1 cellular context compared by ENCODE assay signal in the genomic region with DNA sequence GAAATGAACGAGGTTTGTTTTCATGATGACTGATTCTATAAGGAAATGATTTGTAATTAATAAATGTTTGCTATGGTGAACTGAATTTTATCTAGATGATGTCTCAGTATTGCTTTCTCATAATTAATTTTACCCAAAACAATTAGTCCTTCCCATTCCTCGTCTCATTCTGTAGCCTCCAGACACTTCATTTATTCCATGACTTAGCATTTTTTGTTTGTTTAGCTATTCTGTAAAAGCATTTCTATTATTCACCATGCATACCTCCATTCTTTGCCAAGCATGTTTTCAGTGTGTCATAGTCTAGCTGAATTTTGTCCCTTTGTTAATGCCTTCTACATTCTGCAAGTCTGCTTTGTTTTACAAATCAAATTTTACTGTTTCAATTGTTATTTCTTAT.
TF ChIP-seq lines count a peak whose summit lies in the region.

No MANE protein-coding gene starts in this region.

TF ChIP-seq in HepG2, 621 proteins besides CTCF, POLR2A, EP300 and RAD21 (continued from another document):
- peak; percentile 59 for TF ChIP-seq NFE2L2 (IDR thresholded peaks at IDR 0.05; ENCODE audit: low read length)
- no peak for TF ChIP-seq ZFP37 (CRISPR knock-in tag; IDR thresholded peaks at IDR 0.05; ENCODE audit: borderline replicate concordance)
- peak; percentile 46 for TF ChIP-seq MAFF (IDR thresholded peaks at IDR 0.05; ENCODE audit: low read depth, low read length)
- TF ChIP-seq, protein P1, sequence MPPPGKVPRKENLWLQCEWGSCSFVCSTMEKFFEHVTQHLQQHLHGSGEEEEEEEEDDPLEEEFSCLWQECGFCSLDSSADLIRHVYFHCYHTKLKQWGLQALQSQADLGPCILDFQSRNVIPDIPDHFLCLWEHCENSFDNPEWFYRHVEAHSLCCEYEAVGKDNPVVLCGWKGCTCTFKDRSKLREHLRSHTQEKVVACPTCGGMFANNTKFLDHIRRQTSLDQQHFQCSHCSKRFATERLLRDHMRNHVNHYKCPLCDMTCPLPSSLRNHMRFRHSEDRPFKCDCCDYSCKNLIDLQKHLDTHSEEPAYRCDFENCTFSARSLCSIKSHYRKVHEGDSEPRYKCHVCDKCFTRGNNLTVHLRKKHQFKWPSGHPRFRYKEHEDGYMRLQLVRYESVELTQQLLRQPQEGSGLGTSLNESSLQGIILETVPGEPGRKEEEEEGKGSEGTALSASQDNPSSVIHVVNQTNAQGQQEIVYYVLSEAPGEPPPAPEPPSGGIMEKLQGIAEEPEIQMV (CRISPR knock-in tag; IDR thresholded peaks at IDR 0.05; ENCODE audit: low read depth) = no peak
- TF ChIP-seq, protein P2, sequence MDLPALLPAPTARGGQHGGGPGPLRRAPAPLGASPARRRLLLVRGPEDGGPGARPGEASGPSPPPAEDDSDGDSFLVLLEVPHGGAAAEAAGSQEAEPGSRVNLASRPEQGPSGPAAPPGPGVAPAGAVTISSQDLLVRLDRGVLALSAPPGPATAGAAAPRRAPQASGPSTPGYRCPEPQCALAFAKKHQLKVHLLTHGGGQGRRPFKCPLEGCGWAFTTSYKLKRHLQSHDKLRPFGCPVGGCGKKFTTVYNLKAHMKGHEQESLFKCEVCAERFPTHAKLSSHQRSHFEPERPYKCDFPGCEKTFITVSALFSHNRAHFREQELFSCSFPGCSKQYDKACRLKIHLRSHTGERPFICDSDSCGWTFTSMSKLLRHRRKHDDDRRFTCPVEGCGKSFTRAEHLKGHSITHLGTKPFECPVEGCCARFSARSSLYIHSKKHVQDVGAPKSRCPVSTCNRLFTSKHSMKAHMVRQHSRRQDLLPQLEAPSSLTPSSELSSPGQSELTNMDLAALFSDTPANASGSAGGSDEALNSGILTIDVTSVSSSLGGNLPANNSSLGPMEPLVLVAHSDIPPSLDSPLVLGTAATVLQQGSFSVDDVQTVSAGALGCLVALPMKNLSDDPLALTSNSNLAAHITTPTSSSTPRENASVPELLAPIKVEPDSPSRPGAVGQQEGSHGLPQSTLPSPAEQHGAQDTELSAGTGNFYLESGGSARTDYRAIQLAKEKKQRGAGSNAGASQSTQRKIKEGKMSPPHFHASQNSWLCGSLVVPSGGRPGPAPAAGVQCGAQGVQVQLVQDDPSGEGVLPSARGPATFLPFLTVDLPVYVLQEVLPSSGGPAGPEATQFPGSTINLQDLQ (CRISPR knock-in tag; IDR thresholded peaks at IDR 0.05) = no peak
- TF ChIP-seq ERF (CRISPR knock-in tag; IDR thresholded peaks at IDR 0.05) = no peak
- TF ChIP-seq WIZ (CRISPR knock-in tag; IDR thresholded peaks at IDR 0.05) = no peak
- no peak for TF ChIP-seq ZNF121 (CRISPR knock-in tag; IDR thresholded peaks at IDR 0.05)
- TF ChIP-seq ZNF451 (CRISPR knock-in tag; IDR thresholded peaks at IDR 0.05) = no peak
- TF ChIP-seq PRPF4 (IDR thresholded peaks at IDR 0.05; ENCODE audit: low read depth, low read length, poor library complexity, severe bottlenecking) = no peak
- TF ChIP-seq ZMYM2 (CRISPR knock-in tag; IDR thresholded peaks at IDR 0.05) = no peak
- no peak for TF ChIP-seq ZNF674 (CRISPR knock-in tag; IDR thresholded peaks at IDR 0.05; ENCODE audit: low read depth)
- peak; percentile 56 to 68 for TF ChIP-seq MAFK (conservative IDR thresholded peaks at IDR 0.05 in 1 of 2, IDR thresholded peaks at IDR 0.05 in 1 of 2; ENCODE audit: low read length in 2 of 2)
- TF ChIP-seq, protein P3, sequence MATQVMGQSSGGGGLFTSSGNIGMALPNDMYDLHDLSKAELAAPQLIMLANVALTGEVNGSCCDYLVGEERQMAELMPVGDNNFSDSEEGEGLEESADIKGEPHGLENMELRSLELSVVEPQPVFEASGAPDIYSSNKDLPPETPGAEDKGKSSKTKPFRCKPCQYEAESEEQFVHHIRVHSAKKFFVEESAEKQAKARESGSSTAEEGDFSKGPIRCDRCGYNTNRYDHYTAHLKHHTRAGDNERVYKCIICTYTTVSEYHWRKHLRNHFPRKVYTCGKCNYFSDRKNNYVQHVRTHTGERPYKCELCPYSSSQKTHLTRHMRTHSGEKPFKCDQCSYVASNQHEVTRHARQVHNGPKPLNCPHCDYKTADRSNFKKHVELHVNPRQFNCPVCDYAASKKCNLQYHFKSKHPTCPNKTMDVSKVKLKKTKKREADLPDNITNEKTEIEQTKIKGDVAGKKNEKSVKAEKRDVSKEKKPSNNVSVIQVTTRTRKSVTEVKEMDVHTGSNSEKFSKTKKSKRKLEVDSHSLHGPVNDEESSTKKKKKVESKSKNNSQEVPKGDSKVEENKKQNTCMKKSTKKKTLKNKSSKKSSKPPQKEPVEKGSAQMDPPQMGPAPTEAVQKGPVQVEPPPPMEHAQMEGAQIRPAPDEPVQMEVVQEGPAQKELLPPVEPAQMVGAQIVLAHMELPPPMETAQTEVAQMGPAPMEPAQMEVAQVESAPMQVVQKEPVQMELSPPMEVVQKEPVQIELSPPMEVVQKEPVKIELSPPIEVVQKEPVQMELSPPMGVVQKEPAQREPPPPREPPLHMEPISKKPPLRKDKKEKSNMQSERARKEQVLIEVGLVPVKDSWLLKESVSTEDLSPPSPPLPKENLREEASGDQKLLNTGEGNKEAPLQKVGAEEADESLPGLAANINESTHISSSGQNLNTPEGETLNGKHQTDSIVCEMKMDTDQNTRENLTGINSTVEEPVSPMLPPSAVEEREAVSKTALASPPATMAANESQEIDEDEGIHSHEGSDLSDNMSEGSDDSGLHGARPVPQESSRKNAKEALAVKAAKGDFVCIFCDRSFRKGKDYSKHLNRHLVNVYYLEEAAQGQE (IDR thresholded peaks at IDR 0.05; ENCODE audit: borderline replicate concordance in 1 of 2, low read depth in 1 of 2, low read length in 2 of 2) = no peak
- TF ChIP-seq ISX (CRISPR knock-in tag; conservative IDR thresholded peaks at IDR 0.05) = no peak
- no peak for TF ChIP-seq ZNF607 (CRISPR knock-in tag; IDR thresholded peaks at IDR 0.05; ENCODE audit: borderline replicate concordance)
